ENCODE assay signal across 1 cellular context in the genomic region with DNA sequence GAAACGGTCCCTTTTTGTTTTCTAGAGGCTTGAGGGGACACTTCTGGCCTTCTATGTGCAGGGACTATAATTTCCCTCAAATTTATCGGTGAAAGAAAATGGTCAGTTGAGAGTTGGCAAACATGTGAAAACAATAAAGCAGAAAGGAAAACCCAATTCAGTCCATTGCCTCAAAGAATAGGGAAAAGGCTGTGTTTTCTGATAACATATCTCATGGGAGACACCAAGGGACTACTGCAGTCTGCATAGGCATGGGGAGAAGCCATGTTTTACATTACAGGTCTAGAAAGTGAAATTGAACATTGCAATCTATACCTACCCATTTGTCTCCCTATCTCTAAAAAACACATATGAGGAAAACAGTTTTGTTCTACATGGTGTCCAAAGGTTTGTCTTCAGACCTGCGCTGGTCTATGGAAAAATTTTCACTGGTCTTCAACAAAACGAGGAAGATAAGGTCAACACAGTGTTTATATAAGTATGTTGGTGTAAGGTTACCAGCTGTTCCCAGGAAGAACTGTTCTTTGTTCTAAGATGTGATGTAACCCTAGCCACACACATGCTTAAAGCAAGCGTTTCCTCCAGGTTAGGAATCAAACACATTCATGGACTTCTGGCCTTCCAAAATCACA.
TF ChIP-seq lines count a peak whose summit lies in the region.

No MANE protein-coding gene starts in this region.

TF ChIP-seq in HCT116, 20 proteins besides CTCF, POLR2A, EP300 and RAD21 (continued from another document):
- TF ChIP-seq, protein P1, sequence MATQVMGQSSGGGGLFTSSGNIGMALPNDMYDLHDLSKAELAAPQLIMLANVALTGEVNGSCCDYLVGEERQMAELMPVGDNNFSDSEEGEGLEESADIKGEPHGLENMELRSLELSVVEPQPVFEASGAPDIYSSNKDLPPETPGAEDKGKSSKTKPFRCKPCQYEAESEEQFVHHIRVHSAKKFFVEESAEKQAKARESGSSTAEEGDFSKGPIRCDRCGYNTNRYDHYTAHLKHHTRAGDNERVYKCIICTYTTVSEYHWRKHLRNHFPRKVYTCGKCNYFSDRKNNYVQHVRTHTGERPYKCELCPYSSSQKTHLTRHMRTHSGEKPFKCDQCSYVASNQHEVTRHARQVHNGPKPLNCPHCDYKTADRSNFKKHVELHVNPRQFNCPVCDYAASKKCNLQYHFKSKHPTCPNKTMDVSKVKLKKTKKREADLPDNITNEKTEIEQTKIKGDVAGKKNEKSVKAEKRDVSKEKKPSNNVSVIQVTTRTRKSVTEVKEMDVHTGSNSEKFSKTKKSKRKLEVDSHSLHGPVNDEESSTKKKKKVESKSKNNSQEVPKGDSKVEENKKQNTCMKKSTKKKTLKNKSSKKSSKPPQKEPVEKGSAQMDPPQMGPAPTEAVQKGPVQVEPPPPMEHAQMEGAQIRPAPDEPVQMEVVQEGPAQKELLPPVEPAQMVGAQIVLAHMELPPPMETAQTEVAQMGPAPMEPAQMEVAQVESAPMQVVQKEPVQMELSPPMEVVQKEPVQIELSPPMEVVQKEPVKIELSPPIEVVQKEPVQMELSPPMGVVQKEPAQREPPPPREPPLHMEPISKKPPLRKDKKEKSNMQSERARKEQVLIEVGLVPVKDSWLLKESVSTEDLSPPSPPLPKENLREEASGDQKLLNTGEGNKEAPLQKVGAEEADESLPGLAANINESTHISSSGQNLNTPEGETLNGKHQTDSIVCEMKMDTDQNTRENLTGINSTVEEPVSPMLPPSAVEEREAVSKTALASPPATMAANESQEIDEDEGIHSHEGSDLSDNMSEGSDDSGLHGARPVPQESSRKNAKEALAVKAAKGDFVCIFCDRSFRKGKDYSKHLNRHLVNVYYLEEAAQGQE (IDR thresholded peaks at IDR 0.05; ENCODE audit: low read depth): no peak
- TF ChIP-seq SRF (IDR thresholded peaks at IDR 0.05; ENCODE audit: low read depth): no peak
- TF ChIP-seq EZH2phosphoT487 (IDR thresholded peaks at IDR 0.05; ENCODE audit: borderline replicate concordance): no peak
- TF ChIP-seq ZFX (IDR thresholded peaks at IDR 0.05): no peak
- no peak for TF ChIP-seq ELF1 (IDR thresholded peaks at IDR 0.05; ENCODE audit: borderline replicate concordance, low read depth)
- TF ChIP-seq, protein P2, sequence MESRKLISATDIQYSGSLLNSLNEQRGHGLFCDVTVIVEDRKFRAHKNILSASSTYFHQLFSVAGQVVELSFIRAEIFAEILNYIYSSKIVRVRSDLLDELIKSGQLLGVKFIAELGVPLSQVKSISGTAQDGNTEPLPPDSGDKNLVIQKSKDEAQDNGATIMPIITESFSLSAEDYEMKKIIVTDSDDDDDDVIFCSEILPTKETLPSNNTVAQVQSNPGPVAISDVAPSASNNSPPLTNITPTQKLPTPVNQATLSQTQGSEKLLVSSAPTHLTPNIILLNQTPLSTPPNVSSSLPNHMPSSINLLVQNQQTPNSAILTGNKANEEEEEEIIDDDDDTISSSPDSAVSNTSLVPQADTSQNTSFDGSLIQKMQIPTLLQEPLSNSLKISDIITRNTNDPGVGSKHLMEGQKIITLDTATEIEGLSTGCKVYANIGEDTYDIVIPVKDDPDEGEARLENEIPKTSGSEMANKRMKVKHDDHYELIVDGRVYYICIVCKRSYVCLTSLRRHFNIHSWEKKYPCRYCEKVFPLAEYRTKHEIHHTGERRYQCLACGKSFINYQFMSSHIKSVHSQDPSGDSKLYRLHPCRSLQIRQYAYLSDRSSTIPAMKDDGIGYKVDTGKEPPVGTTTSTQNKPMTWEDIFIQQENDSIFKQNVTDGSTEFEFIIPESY (IDR thresholded peaks at IDR 0.05; ENCODE audit: extremely low read depth, insufficient replicate concordance, low read length): no peak
